Comparison of ENCODE assay signal across 1 cellular context in the genomic region with DNA sequence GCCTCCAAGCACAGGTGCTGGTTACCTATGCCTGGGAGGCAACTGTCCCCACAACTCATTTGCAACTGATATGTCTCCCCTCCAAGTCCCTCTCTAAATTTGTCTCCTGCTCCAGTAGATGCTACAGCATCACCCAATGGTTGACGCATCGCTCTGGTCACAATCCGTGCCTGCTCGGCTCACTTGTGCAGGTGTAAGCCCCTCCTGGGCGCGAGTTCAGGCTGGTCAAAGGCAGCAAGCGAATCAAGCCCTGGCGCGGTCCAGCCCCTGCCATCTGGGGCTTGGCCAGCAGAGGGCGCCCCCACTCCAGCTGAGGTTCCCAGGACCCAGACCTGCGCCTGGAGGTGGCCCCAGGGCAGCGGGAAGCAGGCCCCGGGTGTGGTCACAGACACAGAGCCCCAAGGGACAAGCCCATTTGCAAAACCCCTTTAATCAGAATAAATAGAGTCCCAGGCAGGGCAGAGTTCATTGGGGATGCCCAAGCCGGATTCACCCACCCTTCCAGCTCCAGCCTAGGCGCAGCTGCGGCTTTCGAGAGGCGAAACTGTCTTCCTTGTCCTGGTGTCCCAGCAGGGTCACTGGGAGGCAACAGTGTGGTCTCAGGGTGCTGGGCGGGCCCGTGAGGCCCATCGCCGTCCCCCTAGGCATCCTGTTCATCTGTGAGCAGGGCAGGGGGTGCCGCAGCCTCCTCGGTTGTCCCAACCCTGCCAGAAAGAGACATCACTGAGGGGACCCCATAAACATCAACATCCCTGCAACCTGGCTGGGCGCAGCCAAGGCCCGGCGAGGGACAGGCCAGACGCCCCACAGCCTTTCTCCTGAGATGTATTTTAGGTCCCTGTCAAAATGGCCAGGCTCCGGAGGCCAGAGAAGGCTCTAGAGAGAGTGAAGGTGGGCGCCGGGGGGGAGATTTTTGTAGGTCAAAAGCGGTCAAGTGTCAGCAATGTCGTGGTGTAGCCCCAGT.
TF ChIP-seq lines count a peak whose summit lies in the region.

No MANE protein-coding gene starts in this region.

TF ChIP-seq in HepG2, 621 proteins besides CTCF, POLR2A, EP300 and RAD21 (continued from another document and continues in another):
- TF ChIP-seq, protein P1, sequence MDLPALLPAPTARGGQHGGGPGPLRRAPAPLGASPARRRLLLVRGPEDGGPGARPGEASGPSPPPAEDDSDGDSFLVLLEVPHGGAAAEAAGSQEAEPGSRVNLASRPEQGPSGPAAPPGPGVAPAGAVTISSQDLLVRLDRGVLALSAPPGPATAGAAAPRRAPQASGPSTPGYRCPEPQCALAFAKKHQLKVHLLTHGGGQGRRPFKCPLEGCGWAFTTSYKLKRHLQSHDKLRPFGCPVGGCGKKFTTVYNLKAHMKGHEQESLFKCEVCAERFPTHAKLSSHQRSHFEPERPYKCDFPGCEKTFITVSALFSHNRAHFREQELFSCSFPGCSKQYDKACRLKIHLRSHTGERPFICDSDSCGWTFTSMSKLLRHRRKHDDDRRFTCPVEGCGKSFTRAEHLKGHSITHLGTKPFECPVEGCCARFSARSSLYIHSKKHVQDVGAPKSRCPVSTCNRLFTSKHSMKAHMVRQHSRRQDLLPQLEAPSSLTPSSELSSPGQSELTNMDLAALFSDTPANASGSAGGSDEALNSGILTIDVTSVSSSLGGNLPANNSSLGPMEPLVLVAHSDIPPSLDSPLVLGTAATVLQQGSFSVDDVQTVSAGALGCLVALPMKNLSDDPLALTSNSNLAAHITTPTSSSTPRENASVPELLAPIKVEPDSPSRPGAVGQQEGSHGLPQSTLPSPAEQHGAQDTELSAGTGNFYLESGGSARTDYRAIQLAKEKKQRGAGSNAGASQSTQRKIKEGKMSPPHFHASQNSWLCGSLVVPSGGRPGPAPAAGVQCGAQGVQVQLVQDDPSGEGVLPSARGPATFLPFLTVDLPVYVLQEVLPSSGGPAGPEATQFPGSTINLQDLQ (CRISPR knock-in tag; IDR thresholded peaks at IDR 0.05) = no peak
- TF ChIP-seq, protein P2, sequence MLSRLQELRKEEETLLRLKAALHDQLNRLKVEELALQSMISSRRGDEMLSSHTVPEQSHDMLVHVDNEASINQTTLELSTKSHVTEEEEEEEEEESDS (CRISPR knock-in tag; IDR thresholded peaks at IDR 0.05; ENCODE audit: borderline replicate concordance) = no peak
- TF ChIP-seq FOSL2 (CRISPR knock-in tag; IDR thresholded peaks at IDR 0.05) (0 out of 2 replicates have a peak, but pooled peaks have one; percentile 37), NFE2L2 (IDR thresholded peaks at IDR 0.05; ENCODE audit: low read length) (no peak), KLF12 (CRISPR knock-in tag; IDR thresholded peaks at IDR 0.05; ENCODE audit: borderline replicate concordance) (peak; percentile 87), ZNF605 (CRISPR knock-in tag; IDR thresholded peaks at IDR 0.05) (0 out of 2 replicates have a peak, but pooled peaks have one; percentile 5), FOXC1 (CRISPR knock-in tag; IDR thresholded peaks at IDR 0.05; ENCODE audit: borderline replicate concordance) (0 out of 2 replicates have a peak, but pooled peaks have one; percentile 21), ZNF562 (CRISPR knock-in tag; IDR thresholded peaks at IDR 0.05; ENCODE audit: borderline replicate concordance) (no peak), ZNF326 (CRISPR knock-in tag; IDR thresholded peaks at IDR 0.05; ENCODE audit: borderline replicate concordance) (no peak), FOXK1 (CRISPR knock-in tag; IDR thresholded peaks at IDR 0.05; ENCODE audit: borderline replicate concordance, low read depth) (0 out of 2 replicates have a peak, but pooled peaks have one; percentile 38), EED (CRISPR knock-in tag; IDR thresholded peaks at IDR 0.05) (no peak), AHR (CRISPR knock-in tag; IDR thresholded peaks at IDR 0.05) (0 out of 2 replicates have a peak, but pooled peaks have one; percentile 75), ZSCAN25 (CRISPR knock-in tag; IDR thresholded peaks at IDR 0.05) (0 out of 2 replicates have a peak, but pooled peaks have one; percentile 51), HDAC2 (CRISPR knock-in tag; IDR thresholded peaks at IDR 0.05) (peak; percentile 48; the same call in 1 of the 2 replicates), IKZF4 (CRISPR knock-in tag; IDR thresholded peaks at IDR 0.05; ENCODE audit: borderline replicate concordance, low read depth, not compliant biosample characterization) (peak; percentile 63), ZNF207 (IDR thresholded peaks at IDR 0.05; ENCODE audit: borderline replicate concordance) (no peak), PHF21A (CRISPR knock-in tag; IDR thresholded peaks at IDR 0.05) (no peak), CREM (IDR thresholded peaks at IDR 0.05) (no peak), CREM (CRISPR knock-in tag; IDR thresholded peaks at IDR 0.05) (no peak), TAF15 (IDR thresholded peaks at IDR 0.05; ENCODE audit: low read depth, low read length, poor library complexity, severe bottlenecking) (no peak), TBX2 (CRISPR knock-in tag; IDR thresholded peaks at IDR 0.05; ENCODE audit: borderline replicate concordance) (peak; percentile 42; the same call in 1 of the 2 replicates), ZBTB21 (CRISPR knock-in tag; IDR thresholded peaks at IDR 0.05) (no peak; the same call in 1 of the 2 replicates), ZNF83 (CRISPR knock-in tag; IDR thresholded peaks at IDR 0.05; ENCODE audit: borderline replicate concordance) (no peak), NCOA2 (CRISPR knock-in tag; IDR thresholded peaks at IDR 0.05) (0 out of 2 replicates have a peak, but pooled peaks have one; percentile 24), ZNF24 (IDR thresholded peaks at IDR 0.05) (no peak), SOX6 (IDR thresholded peaks at IDR 0.05) (no peak), SOX6 (CRISPR knock-in tag; IDR thresholded peaks at IDR 0.05) (peak; percentile 42; the same call in 1 of the 2 replicates), MAZ (IDR thresholded peaks at IDR 0.05; ENCODE audit: borderline replicate concordance, low read depth, low read length) (0 out of 2 replicates have a peak, but pooled peaks have one; percentile 59), MAZ (CRISPR knock-in tag; IDR thresholded peaks at IDR 0.05; ENCODE audit: low read depth) (no peak), SRSF9 (IDR thresholded peaks at IDR 0.05; ENCODE audit: borderline replicate concordance, insufficient read depth, low read depth, low read length, poor library complexity, severe bottlenecking) (no peak), NFYC (CRISPR knock-in tag; IDR thresholded peaks at IDR 0.05) (0 out of 2 replicates have a peak, but pooled peaks have one; percentile 28), ZBTB38 (CRISPR knock-in tag; IDR thresholded peaks at IDR 0.05) (peak; percentile 98), SMAD3 (CRISPR knock-in tag; IDR thresholded peaks at IDR 0.05) (peak; percentile 74; the same call in 1 of the 2 replicates), PLRG1 (conservative IDR thresholded peaks at IDR 0.05) (no peak)
- TF ChIP-seq, protein P3, sequence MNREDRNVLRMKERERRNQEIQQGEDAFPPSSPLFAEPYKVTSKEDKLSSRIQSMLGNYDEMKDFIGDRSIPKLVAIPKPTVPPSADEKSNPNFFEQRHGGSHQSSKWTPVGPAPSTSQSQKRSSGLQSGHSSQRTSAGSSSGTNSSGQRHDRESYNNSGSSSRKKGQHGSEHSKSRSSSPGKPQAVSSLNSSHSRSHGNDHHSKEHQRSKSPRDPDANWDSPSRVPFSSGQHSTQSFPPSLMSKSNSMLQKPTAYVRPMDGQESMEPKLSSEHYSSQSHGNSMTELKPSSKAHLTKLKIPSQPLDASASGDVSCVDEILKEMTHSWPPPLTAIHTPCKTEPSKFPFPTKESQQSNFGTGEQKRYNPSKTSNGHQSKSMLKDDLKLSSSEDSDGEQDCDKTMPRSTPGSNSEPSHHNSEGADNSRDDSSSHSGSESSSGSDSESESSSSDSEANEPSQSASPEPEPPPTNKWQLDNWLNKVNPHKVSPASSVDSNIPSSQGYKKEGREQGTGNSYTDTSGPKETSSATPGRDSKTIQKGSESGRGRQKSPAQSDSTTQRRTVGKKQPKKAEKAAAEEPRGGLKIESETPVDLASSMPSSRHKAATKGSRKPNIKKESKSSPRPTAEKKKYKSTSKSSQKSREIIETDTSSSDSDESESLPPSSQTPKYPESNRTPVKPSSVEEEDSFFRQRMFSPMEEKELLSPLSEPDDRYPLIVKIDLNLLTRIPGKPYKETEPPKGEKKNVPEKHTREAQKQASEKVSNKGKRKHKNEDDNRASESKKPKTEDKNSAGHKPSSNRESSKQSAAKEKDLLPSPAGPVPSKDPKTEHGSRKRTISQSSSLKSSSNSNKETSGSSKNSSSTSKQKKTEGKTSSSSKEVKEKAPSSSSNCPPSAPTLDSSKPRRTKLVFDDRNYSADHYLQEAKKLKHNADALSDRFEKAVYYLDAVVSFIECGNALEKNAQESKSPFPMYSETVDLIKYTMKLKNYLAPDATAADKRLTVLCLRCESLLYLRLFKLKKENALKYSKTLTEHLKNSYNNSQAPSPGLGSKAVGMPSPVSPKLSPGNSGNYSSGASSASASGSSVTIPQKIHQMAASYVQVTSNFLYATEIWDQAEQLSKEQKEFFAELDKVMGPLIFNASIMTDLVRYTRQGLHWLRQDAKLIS (CRISPR knock-in tag; IDR thresholded peaks at IDR 0.05) = no peak
- TF ChIP-seq, protein P4, sequence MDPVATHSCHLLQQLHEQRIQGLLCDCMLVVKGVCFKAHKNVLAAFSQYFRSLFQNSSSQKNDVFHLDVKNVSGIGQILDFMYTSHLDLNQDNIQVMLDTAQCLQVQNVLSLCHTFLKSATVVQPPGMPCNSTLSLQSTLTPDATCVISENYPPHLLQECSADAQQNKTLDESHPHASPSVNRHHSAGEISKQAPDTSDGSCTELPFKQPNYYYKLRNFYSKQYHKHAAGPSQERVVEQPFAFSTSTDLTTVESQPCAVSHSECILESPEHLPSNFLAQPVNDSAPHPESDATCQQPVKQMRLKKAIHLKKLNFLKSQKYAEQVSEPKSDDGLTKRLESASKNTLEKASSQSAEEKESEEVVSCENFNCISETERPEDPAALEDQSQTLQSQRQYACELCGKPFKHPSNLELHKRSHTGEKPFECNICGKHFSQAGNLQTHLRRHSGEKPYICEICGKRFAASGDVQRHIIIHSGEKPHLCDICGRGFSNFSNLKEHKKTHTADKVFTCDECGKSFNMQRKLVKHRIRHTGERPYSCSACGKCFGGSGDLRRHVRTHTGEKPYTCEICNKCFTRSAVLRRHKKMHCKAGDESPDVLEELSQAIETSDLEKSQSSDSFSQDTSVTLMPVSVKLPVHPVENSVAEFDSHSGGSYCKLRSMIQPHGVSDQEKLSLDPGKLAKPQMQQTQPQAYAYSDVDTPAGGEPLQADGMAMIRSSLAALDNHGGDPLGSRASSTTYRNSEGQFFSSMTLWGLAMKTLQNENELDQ (CRISPR knock-in tag; IDR thresholded peaks at IDR 0.05; ENCODE audit: borderline replicate concordance) = no peak
- TF ChIP-seq, protein P5, sequence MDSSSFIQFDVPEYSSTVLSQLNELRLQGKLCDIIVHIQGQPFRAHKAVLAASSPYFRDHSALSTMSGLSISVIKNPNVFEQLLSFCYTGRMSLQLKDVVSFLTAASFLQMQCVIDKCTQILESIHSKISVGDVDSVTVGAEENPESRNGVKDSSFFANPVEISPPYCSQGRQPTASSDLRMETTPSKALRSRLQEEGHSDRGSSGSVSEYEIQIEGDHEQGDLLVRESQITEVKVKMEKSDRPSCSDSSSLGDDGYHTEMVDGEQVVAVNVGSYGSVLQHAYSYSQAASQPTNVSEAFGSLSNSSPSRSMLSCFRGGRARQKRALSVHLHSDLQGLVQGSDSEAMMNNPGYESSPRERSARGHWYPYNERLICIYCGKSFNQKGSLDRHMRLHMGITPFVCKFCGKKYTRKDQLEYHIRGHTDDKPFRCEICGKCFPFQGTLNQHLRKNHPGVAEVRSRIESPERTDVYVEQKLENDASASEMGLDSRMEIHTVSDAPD (CRISPR knock-in tag; IDR thresholded peaks at IDR 0.05) = no peak
- TF ChIP-seq, protein P6, sequence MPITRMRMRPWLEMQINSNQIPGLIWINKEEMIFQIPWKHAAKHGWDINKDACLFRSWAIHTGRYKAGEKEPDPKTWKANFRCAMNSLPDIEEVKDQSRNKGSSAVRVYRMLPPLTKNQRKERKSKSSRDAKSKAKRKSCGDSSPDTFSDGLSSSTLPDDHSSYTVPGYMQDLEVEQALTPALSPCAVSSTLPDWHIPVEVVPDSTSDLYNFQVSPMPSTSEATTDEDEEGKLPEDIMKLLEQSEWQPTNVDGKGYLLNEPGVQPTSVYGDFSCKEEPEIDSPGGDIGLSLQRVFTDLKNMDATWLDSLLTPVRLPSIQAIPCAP (CRISPR knock-in tag; IDR thresholded peaks at IDR 0.05; ENCODE audit: low read depth) = no peak
- TF ChIP-seq, protein P7, sequence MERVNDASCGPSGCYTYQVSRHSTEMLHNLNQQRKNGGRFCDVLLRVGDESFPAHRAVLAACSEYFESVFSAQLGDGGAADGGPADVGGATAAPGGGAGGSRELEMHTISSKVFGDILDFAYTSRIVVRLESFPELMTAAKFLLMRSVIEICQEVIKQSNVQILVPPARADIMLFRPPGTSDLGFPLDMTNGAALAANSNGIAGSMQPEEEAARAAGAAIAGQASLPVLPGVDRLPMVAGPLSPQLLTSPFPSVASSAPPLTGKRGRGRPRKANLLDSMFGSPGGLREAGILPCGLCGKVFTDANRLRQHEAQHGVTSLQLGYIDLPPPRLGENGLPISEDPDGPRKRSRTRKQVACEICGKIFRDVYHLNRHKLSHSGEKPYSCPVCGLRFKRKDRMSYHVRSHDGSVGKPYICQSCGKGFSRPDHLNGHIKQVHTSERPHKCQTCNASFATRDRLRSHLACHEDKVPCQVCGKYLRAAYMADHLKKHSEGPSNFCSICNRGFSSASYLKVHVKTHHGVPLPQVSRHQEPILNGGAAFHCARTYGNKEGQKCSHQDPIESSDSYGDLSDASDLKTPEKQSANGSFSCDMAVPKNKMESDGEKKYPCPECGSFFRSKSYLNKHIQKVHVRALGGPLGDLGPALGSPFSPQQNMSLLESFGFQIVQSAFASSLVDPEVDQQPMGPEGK (CRISPR knock-in tag; IDR thresholded peaks at IDR 0.05) = peak; percentile 44; the same call in 1 of the 2 replicates
- TF ChIP-seq, protein P8, sequence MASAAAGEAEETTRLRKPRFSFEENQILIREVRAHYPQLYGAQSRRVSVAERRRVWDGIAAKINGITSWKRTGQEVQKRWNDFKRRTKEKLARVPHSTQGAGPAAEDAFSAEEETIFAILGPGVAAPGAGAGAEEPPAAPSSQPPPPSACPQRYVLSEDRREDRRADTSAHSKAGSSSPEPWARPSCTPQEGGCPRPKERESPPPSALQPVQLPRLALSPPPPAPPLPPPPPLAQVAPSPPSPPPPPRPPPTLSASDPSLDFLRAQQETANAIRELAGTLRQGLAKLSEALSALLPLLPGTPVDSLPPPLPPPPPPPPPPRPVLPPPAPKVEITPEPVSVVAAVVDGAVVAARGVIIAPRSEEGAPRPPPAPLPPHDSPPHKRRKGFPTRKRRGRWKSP (CRISPR knock-in tag; IDR thresholded peaks at IDR 0.05) = no peak
- TF ChIP-seq, protein P9, sequence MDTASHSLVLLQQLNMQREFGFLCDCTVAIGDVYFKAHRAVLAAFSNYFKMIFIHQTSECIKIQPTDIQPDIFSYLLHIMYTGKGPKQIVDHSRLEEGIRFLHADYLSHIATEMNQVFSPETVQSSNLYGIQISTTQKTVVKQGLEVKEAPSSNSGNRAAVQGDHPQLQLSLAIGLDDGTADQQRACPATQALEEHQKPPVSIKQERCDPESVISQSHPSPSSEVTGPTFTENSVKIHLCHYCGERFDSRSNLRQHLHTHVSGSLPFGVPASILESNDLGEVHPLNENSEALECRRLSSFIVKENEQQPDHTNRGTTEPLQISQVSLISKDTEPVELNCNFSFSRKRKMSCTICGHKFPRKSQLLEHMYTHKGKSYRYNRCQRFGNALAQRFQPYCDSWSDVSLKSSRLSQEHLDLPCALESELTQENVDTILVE (CRISPR knock-in tag; IDR thresholded peaks at IDR 0.05) = peak; percentile 73; the same call in 1 of the 2 replicates
- TF ChIP-seq, protein P10, sequence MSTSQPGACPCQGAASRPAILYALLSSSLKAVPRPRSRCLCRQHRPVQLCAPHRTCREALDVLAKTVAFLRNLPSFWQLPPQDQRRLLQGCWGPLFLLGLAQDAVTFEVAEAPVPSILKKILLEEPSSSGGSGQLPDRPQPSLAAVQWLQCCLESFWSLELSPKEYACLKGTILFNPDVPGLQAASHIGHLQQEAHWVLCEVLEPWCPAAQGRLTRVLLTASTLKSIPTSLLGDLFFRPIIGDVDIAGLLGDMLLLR (CRISPR knock-in tag; IDR thresholded peaks at IDR 0.05) = 0 out of 2 replicates have a peak, but pooled peaks have one; percentile 43
